Comparison of ENCODE assay signal across 8 cellular contexts in the genomic region with DNA sequence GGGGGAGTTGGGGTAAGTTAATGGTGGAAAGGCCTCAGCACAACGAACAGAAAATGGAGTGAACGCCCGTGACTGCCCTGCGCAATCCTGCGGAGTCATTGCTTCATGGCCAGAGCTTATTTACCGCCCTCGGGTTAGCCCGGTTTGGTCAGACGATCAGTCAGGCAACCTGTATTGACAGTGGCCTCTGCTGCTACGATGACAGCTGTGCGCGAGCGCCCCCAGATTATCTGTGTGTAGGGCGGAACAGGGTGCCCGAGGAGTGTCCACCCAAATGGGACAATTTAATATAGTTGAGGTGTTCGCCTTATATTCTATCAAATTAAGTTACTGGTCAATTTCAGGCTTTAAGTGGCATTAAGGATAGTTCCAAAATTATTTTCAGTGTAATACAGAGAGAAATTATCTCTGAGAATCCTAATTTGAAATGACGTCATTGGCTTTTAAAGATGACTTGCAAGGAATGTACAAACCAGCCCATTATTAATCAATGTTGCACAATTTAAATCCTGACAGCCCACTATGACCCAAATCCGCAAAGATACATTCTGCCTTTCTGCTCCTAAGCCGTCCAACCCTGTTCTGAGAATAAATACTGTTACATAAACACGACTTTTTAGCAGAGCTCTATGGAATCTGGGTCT. TPM values are rescaled to one million over a fixed set of nuclear protein-coding genes. Genes with fewer than 3 reads are reported as not detected.
A peak's percentile ranks its signal among the peaks of the same experiment; 100 is the strongest.
DNase-seq lines count a peak whose midpoint lies in the region; ATAC-seq and TF ChIP-seq lines count a peak whose summit lies in the region.

No MANE protein-coding gene starts in this region.

- DNase-seq in Ammon's horn (ENCODE audit: low spot score): peak; percentile 73
- DNase-seq in PC-9: peak; percentile 45 to 70
- peak; percentile 36 for DNase-seq in activated gamma-delta T cell treated with anti-CD3 and anti-CD28 coated beads, Interleukin-2, amount 50 U/mL, for 16 hours (ENCODE audit: low read depth)
- peak; percentile 76 for DNase-seq in globus pallidus (ENCODE audit: low spot score)
- DNase-seq in occipital lobe (lab: John Stamatoyannopoulos, UW): peak; percentile 32
- peak; percentile 77 to 79 for DNase-seq in thyroid gland

- H3K27me3 ChIP-seq in PC-9 (ENCODE audit: insufficient read depth, low read depth): no peaks in the 10 kb centered on the region
- no peaks in the 10 kb centered on the region for H3K27me3 ChIP-seq in thyroid gland

- H3K36me3 ChIP-seq in PC-9 (ENCODE audit: low read depth) (no peaks in the 10 kb centered on the region), thyroid gland (no peaks in the 10 kb centered on the region)

- no peak for TF ChIP-seq POLR2A in thyroid gland (IDR thresholded peaks at IDR 0.05)

- peaks cover 31% of the 10 kb centered on the region for H4K20me1 ChIP-seq in PC-9 (ENCODE audit: insufficient read depth)

- intact Hi-C loops in PC-9 (cut with micrococcal nuclease; ENCODE audit: unreplicated experiment) (loop anchor here (5.0 to 10.0 kb wide), 2 partner anchors 106 to 276 kb away; a partner anchor contains a TSS), thyroid gland (cut with DNase I) (loop anchor here (10.0 kb wide), 1 partner anchor 84 kb away; a partner anchor contains a TSS)

- H3K4me3 ChIP-seq in PC-9 (peak overlapping the region; percentile 93), thyroid gland (replicated peaks in 1 of 3) (peak overlapping the region; percentile 50 to 99 (median 93))

- H3K9me3 ChIP-seq in PC-9 (ENCODE audit: insufficient read depth, low read depth) (no peaks in the 10 kb centered on the region), thyroid gland (no peaks in the 10 kb centered on the region)

- POLR2A ChIA-PET in PC-9 (lab: Charles Lee; ENCODE audit: unreplicated experiment): interaction anchor here (0.5 to 0.6 kb wide), 3 partner anchors 257 to 1902 kb away, joined by 3 read pairs; no protein-coding TSS in a partner anchor

- H2AFZ ChIP-seq in PC-9: peak overlapping the region; percentile 94

- ATAC-seq in GM18907 (IDR thresholded peaks at IDR 0.05; ENCODE audit: unreplicated experiment) (peak; percentile 64), HG03159 (IDR thresholded peaks at IDR 0.05; ENCODE audit: unreplicated experiment) (peak; percentile 56)

- no peaks in the 10 kb centered on the region for H3K9me2 ChIP-seq in PC-9 (ENCODE audit: insufficient read depth)

- peaks cover 41% of the 10 kb centered on the region for H3K79me2 ChIP-seq in PC-9 (ENCODE audit: low read depth)

- WGBS in thyroid gland, 2 donors: 13 to 14% methylated on average over 20 of the region's 20 CpGs

- H3F3A ChIP-seq in PC-9 (ENCODE audit: insufficient read depth, low read depth): no peaks in the 10 kb centered on the region

- peaks cover 15% of the 10 kb centered on the region for H3K4me1 ChIP-seq in PC-9 (replicated peaks; ENCODE audit: insufficient read depth)
- peaks cover 5 to 16% of the 10 kb centered on the region in 2 donors for H3K4me1 ChIP-seq in thyroid gland

- CTCF ChIA-PET in PC-9 (lab: Charles Lee): no interaction called here

- TSS peak; percentile 70 for BruUV-seq in PC-9 (replicated peaks; lab: Mats Ljungman, UMichigan)

- H3K27ac ChIP-seq in PC-9 (peak overlapping the region; percentile 95), thyroid gland (peak overlapping the region; percentile 96 to 99 (median 99))

- H3K4me2 ChIP-seq in PC-9: peak overlapping the region; percentile 90

- TF ChIP-seq CTCF in PC-9 (conservative IDR thresholded peaks at IDR 0.05) (no peak; the same call in 1 of the 2 replicates), thyroid gland (IDR thresholded peaks at IDR 0.05) (peak in 1 of 6 experiments; percentile 24)

RNA-seq across cellular contexts. Expression of a gene that starts 0.9 kb away (rescaled TPM):
- total RNA-seq in PC-9 (2021) (118 and 129 TPM in 2 replicates), occipital lobe (265 TPM), thyroid gland (100 to 1,000 TPM; 111 to 159 (median 123) TPM)

Comparison
In these comparisons a context has a peak if more than half of its experiments do, and no peak if none do; other contexts are left out.
1. Peak in every context shown above with its lines: DNase-seq, ATAC-seq, H3K4me3 ChIP-seq and H3K27ac ChIP-seq.